In the genomic region with DNA sequence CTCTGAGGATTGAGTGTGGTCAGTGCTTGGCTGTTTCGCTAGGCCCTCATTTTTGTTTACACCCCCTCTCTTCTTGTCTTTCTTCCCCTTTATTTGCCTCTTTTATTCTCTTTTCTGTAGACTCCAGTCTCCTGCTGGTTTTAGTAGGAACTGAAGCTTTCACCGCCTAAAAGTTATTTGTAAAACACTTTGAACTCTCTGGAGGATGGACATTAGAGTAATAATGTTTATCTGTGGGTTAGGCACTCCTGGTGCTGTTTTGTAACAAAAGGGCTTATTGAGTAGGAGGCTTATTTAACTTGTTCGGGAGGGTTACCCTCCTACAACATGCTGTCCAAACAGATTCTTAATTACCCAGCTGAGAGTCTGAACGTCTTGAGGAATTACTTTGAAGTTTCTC, we compare ENCODE assay signal across 1 cellular context.
TF ChIP-seq lines count a peak whose summit lies in the region.

No MANE protein-coding gene starts in this region.

TF ChIP-seq in WTC11, 78 proteins besides CTCF, POLR2A, EP300 and RAD21 (continued from another document):
- TF ChIP-seq, protein P1, sequence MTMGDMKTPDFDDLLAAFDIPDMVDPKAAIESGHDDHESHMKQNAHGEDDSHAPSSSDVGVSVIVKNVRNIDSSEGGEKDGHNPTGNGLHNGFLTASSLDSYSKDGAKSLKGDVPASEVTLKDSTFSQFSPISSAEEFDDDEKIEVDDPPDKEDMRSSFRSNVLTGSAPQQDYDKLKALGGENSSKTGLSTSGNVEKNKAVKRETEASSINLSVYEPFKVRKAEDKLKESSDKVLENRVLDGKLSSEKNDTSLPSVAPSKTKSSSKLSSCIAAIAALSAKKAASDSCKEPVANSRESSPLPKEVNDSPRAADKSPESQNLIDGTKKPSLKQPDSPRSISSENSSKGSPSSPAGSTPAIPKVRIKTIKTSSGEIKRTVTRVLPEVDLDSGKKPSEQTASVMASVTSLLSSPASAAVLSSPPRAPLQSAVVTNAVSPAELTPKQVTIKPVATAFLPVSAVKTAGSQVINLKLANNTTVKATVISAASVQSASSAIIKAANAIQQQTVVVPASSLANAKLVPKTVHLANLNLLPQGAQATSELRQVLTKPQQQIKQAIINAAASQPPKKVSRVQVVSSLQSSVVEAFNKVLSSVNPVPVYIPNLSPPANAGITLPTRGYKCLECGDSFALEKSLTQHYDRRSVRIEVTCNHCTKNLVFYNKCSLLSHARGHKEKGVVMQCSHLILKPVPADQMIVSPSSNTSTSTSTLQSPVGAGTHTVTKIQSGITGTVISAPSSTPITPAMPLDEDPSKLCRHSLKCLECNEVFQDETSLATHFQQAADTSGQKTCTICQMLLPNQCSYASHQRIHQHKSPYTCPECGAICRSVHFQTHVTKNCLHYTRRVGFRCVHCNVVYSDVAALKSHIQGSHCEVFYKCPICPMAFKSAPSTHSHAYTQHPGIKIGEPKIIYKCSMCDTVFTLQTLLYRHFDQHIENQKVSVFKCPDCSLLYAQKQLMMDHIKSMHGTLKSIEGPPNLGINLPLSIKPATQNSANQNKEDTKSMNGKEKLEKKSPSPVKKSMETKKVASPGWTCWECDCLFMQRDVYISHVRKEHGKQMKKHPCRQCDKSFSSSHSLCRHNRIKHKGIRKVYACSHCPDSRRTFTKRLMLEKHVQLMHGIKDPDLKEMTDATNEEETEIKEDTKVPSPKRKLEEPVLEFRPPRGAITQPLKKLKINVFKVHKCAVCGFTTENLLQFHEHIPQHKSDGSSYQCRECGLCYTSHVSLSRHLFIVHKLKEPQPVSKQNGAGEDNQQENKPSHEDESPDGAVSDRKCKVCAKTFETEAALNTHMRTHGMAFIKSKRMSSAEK (CRISPR knock-in tag; IDR thresholded peaks at IDR 0.05; ENCODE audit: borderline replicate concordance) = no peak
- TF ChIP-seq IRF2 (CRISPR knock-in tag; IDR thresholded peaks at IDR 0.05; ENCODE audit: borderline replicate concordance, low read depth) (no peak), ETV6 (CRISPR knock-in tag; IDR thresholded peaks at IDR 0.05) (no peak)
- TF ChIP-seq, protein P2, sequence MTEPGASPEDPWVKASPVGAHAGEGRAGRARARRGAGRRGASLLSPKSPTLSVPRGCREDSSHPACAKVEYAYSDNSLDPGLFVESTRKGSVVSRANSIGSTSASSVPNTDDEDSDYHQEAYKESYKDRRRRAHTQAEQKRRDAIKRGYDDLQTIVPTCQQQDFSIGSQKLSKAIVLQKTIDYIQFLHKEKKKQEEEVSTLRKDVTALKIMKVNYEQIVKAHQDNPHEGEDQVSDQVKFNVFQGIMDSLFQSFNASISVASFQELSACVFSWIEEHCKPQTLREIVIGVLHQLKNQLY (CRISPR knock-in tag; IDR thresholded peaks at IDR 0.05) = no peak
